8 cellular contexts compared by ENCODE assay signal in the genomic region with DNA sequence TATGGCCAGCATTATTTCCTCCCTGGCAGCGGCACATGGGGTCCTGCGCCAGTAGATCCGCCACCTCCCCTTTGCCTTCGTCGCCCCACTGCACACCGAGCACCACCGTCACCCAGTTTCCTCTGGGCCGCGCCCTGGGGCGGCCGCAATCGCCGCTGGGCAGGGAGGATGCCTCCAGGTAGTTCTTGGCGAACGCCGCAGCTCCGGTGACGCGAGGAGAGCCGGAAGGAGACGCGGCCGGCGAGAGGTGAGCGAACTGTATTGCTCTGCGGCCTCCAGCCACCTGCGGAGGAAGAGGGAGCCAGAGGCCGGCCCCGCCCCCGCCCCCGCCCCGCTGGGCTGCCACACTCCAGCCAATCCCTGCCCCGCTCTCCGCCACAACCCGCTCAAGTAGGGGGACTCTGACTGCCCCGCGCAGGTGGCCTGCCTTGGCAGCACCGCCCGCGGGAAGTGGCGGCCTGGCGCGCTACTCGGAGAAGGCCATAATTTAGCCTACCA. TPM values are rescaled to one million over a fixed set of nuclear protein-coding genes. Genes with fewer than 3 reads are reported as not detected.
DNase-seq lines count a peak whose midpoint lies in the region; ATAC-seq and TF ChIP-seq lines count a peak whose summit lies in the region.

No MANE protein-coding gene starts in this region.

- peaks cover 4% of the 10 kb centered on the region for H3K4me1 Mint-ChIP-seq in chondrocyte (ENCODE audit: low read depth)
- peaks cover 17 to 44% (median 34%) of the 10 kb centered on the region in 7 donors for H3K4me1 Mint-ChIP-seq in naive thymus-derived CD4-positive, alpha-beta T cell

- CTCF ChIA-PET in naive thymus-derived CD4-positive, alpha-beta T cell (lab: Charles Lee): no interaction called here

- H3K27ac ChIP-seq in naive thymus-derived CD4-positive, alpha-beta T cell (ENCODE audit: low read depth, low read length): peak overlapping the region; percentile 31
- H3K27ac ChIP-seq in thoracic aorta: no peak overlapping the region

- in situ Hi-C loops in ACHN (cut with HindIII; ENCODE audit: low pct_ligation_motif_present, low pct_unique_long_range_greater_than_20kb, low sequenced_read_pairs): no loop called here

- H3K27ac Mint-ChIP-seq in chondrocyte (ENCODE audit: unreplicated experiment): no peak overlapping the region
- H3K27ac Mint-ChIP-seq in naive thymus-derived CD4-positive, alpha-beta T cell: peak overlapping the region; percentile 78 to 95 (median 86)

- H3K4me1 ChIP-seq in naive thymus-derived CD4-positive, alpha-beta T cell (ENCODE audit: control insufficient read depth in 2 of 2, insufficient read depth in 2 of 2, low read length in 2 of 2): peaks cover 7 to 14% of the 10 kb centered on the region in 2 donors
- H3K4me1 ChIP-seq in thoracic aorta (ENCODE audit: control insufficient read depth in 1 of 2, low read depth in 2 of 2): no peaks in the 10 kb centered on the region

- H3K9me3 ChIP-seq in naive thymus-derived CD4-positive, alpha-beta T cell (ENCODE audit: control insufficient read depth in 2 of 3, low read length in 3 of 3): no peaks in the 10 kb centered on the region
- H3K9me3 ChIP-seq in thoracic aorta: no peaks in the 10 kb centered on the region

- no peaks in the 10 kb centered on the region for H3K36me3 ChIP-seq in naive thymus-derived CD4-positive, alpha-beta T cell (ENCODE audit: control insufficient read depth in 2 of 3, insufficient read depth in 3 of 3, low read length in 3 of 3)
- H3K36me3 ChIP-seq in thoracic aorta: no peaks in the 10 kb centered on the region

- peak overlapping the region; percentile 46 for H3K4me3 ChIP-seq in naive thymus-derived CD4-positive, alpha-beta T cell (ENCODE audit: low read length)
- H3K4me3 ChIP-seq in thoracic aorta: peak overlapping the region; percentile 56

- DNase-seq in ACHN (peak; percentile 69), GM19238 (ENCODE audit: insufficient read length, low spot score) (peak; percentile 75), T-helper 9 cell (peak; percentile 48), chondrocyte (ENCODE audit: low spot score) (no peak), thoracic aorta (ENCODE audit: low spot score) (no peak), epidermal melanocyte (ENCODE audit: insufficient read length, low spot score) (no peak)
- DNase-seq in naive thymus-derived CD4-positive, alpha-beta T cell: peak; percentile 31 to 68 (median 58)

- H3K27me3 ChIP-seq in naive thymus-derived CD4-positive, alpha-beta T cell (ENCODE audit: control insufficient read depth in 2 of 2, insufficient read depth in 2 of 2, low read length in 2 of 2): no peaks in the 10 kb centered on the region
- no peaks in the 10 kb centered on the region for H3K27me3 ChIP-seq in thoracic aorta (replicated peaks; ENCODE audit: insufficient read depth)

- ATAC-seq in HG03354 (IDR thresholded peaks at IDR 0.05; ENCODE audit: poor library complexity, severe bottlenecking, unreplicated experiment): peak; percentile 94
- ATAC-seq in naive thymus-derived CD4-positive, alpha-beta T cell: peak; percentile 95
- no peak for ATAC-seq in thoracic aorta (ENCODE audit: insufficient number of reproducible peaks, low FRiP score, low read depth)

- H3K4me3 Mint-ChIP-seq in chondrocyte (ENCODE audit: unreplicated experiment): peak overlapping the region; percentile 33
- H3K4me3 Mint-ChIP-seq in naive thymus-derived CD4-positive, alpha-beta T cell: peak overlapping the region; percentile 64 to 88 (median 81)

- intact Hi-C loops in naive thymus-derived CD4-positive, alpha-beta T cell (cut with micrococcal nuclease): loop anchor here in 1 of 2 donors (1.0 kb wide), 1 partner anchor 12 kb away; a partner anchor contains a TSS

- peaks cover 58% of the 10 kb centered on the region for H3K27me3 Mint-ChIP-seq in chondrocyte (ENCODE audit: low read depth)
- H3K27me3 Mint-ChIP-seq in naive thymus-derived CD4-positive, alpha-beta T cell: no peaks in the 10 kb centered on the region

- POLR2A ChIA-PET in naive thymus-derived CD4-positive, alpha-beta T cell (lab: Charles Lee): interaction anchor here (1.0 to 2.8 kb wide), 4 partner anchors 11 to 147 kb away, joined by 3 to 14 read pairs (median 5); no protein-coding TSS in a partner anchor

- H3K36me3 Mint-ChIP-seq in chondrocyte (ENCODE audit: low read depth): peaks cover 5% of the 10 kb centered on the region
- peaks cover 13 to 66% (median 20%) of the 10 kb centered on the region in 5 donors for H3K36me3 Mint-ChIP-seq in naive thymus-derived CD4-positive, alpha-beta T cell

- peaks cover 6% of the 10 kb centered on the region for H3K9me3 Mint-ChIP-seq in chondrocyte (ENCODE audit: low read depth)
- H3K9me3 Mint-ChIP-seq in naive thymus-derived CD4-positive, alpha-beta T cell: peaks cover 0 to 38% (median 16%) of the 10 kb centered on the region in 11 donors

- TF ChIP-seq CTCF in chondrocyte (IDR thresholded peaks at IDR 0.05) (no peak), thoracic aorta (IDR thresholded peaks at IDR 0.05) (no peak)

RNA-seq across cellular contexts. Expression of a gene that starts 11.8 kb away (rescaled TPM):
- total RNA-seq in chondrocyte (4.5 to 5.0 TPM (median 4.9 TPM) in 3 replicates), thoracic aorta (10 to 100 TPM; 10.7 to 28.9 TPM)
- total RNA-seq in naive thymus-derived CD4-positive, alpha-beta T cell: 10 to 100 TPM; 10.5 to 64.7 (median 21.0) TPM
- 1 to 10 TPM; 3.6 to 5.4 TPM for polyA plus RNA-seq in naive thymus-derived CD4-positive, alpha-beta T cell

RNA-seq across cellular contexts. Expression of a gene that starts 28.1 kb away (rescaled TPM):
- total RNA-seq in chondrocyte: 10.5 to 19.2 TPM (median 13.1 TPM) in 3 replicates
- 10 to 100 TPM in 2 of 5 experiments, 1 to 10 TPM in 3; 4.2 to 14.9 (median 6.5) TPM for total RNA-seq in naive thymus-derived CD4-positive, alpha-beta T cell
- 1 to 10 TPM; 2.2 to 2.8 TPM for polyA plus RNA-seq in naive thymus-derived CD4-positive, alpha-beta T cell
- 10 to 100 TPM; 10.4 to 25.3 TPM for total RNA-seq in thoracic aorta

Comparison
In these comparisons a context has a peak if more than half of its experiments do, and no peak if none do; other contexts are left out.
1. DNase-seq: peak in ACHN (single experiment), GM19238 (single experiment), T-helper 9 cell (single experiment) and naive thymus-derived CD4-positive, alpha-beta T cell (9 of 9); none in chondrocyte (single experiment), thoracic aorta (single experiment) and epidermal melanocyte (single experiment).